9 cellular contexts compared by ENCODE assay signal in genomic region chr14:35335388-35336092, GRCh38. TPM values are rescaled to one million over a fixed set of nuclear protein-coding genes. Genes with fewer than 3 reads are reported as not detected.
A peak's percentile ranks its signal among the peaks of the same experiment; 100 is the strongest.
DNase-seq lines count a peak whose midpoint lies in the region; TF ChIP-seq lines count a peak whose summit lies in the region.
"Had no signal": no experiment of that assay in that cellular context is flagged by ENCODE, and none has a peak within 500 bp of the region (broad histone marks: within the 10 kb centered on the region; RNA-seq: fewer than 3 reads in every experiment).

No MANE protein-coding gene starts in this region.

- peak overlapping the region in 1 of 2 experiments; percentile 84 for H3K4ac ChIP-seq in mesenchymal stem cell (ENCODE audit: low read depth in 1 of 2, low read length in 2 of 2)

- no peaks in the 10 kb centered on the region for H3K79me1 ChIP-seq in mesenchymal stem cell (replicated peaks; ENCODE audit: low read length, poor library complexity, severe bottlenecking)

- peak overlapping the region; percentile 81 for H4K91ac ChIP-seq in mesenchymal stem cell (ENCODE audit: low read length)

- no peak overlapping the region for H2BK120ac ChIP-seq in mesenchymal stem cell (ENCODE audit: low read depth, low read length)

- peak overlapping the region; percentile 69 for H3K9ac ChIP-seq in mesenchymal stem cell (ENCODE audit: low read length)

- peaks cover 30% of the 10 kb centered on the region for H3K4me1 Mint-ChIP-seq in type B pancreatic cell (ENCODE audit: unreplicated experiment)

- no peaks in the 10 kb centered on the region for H3K9me3 Mint-ChIP-seq in type B pancreatic cell
- H3K9me3 Mint-ChIP-seq: activated B cell treated with CpG ODN at 0.5 μM for 24 hours had no signal

- no peak for TF ChIP-seq CTCF in coronary artery (IDR thresholded peaks at IDR 0.05)
- TF ChIP-seq CTCF in type B pancreatic cell (conservative IDR thresholded peaks at IDR 0.05), result no peak

- H3K4me1 ChIP-seq in mesenchymal stem cell (ENCODE audit: control insufficient read depth, insufficient read depth, low read depth, low read length), result peaks cover 42% of the 10 kb centered on the region

- H3K23ac ChIP-seq in mesenchymal stem cell (ENCODE audit: low read length in 2 of 2), result no peak overlapping the region

- WGBS in mesenchymal stem cell, result 94% methylated on average over 13 of the region's 13 CpGs

- peak overlapping the region; percentile 15 for H2BK15ac ChIP-seq in mesenchymal stem cell (ENCODE audit: low read depth, poor library complexity, severe bottlenecking)

- H4K8ac ChIP-seq in mesenchymal stem cell (ENCODE audit: low read length), result peak overlapping the region; percentile 58

- no peaks in the 10 kb centered on the region for H3K36me3 ChIP-seq in mesenchymal stem cell (ENCODE audit: control insufficient read depth in 1 of 2, insufficient read depth in 2 of 2, low read depth in 1 of 2, low read length in 2 of 2)

- peak overlapping the region; percentile 83 for H3K27ac Mint-ChIP-seq in type B pancreatic cell
- H3K27ac Mint-ChIP-seq: activated B cell treated with CpG ODN at 0.5 μM for 24 hours had no signal

- DNase-seq in activated T-cell treated with anti-CD3 and anti-CD28 coated beads, Interleukin-2, amount 50 U/mL, for 48 hours, result peak; percentile 11 to 15
- DNase-seq in activated T-cell treated with anti-CD3 and anti-CD28 coated beads for 4 hours (no peak), coronary artery (ENCODE audit: low spot score) (no peak), mesenchymal stem cell (peak; percentile 53), type B pancreatic cell (ENCODE audit: extremely low spot score, unreplicated experiment) (no peak), NOMO-1 treated with dmso at 0.1 percent for 144 hours (lab: John Stamatoyannopoulos, UW; ENCODE audit: unreplicated experiment) (no peak), occipital lobe (lab: John Stamatoyannopoulos, UW) (no peak), COLO668 (lab: John Stamatoyannopoulos, UW; ENCODE audit: unreplicated experiment) (no peak)
- DNase-seq: activated B cell treated with CpG ODN at 0.5 μM for 24 hours had no signal

- peak overlapping the region; percentile 74 for H2AK5ac ChIP-seq in mesenchymal stem cell (ENCODE audit: low read length, severe bottlenecking)

- H3K18ac ChIP-seq in mesenchymal stem cell (ENCODE audit: low read depth in 1 of 2, low read length in 2 of 2), result peak overlapping the region; percentile 19 to 71

- H3K4me3 ChIP-seq in coronary artery (peak overlapping the region; percentile 52), mesenchymal stem cell (ENCODE audit: insufficient read depth in 1 of 2, low read depth in 1 of 2, low read length in 2 of 2) (no peak overlapping the region)

- H3K9me3 ChIP-seq in mesenchymal stem cell (ENCODE audit: control insufficient read depth, low read length), result no peaks in the 10 kb centered on the region

- peak overlapping the region; percentile 72 to 85 for H2BK12ac ChIP-seq in mesenchymal stem cell (ENCODE audit: low read length in 2 of 2)

- H3K14ac ChIP-seq in mesenchymal stem cell (ENCODE audit: low read length in 2 of 2), result no peak overlapping the region

- no peak overlapping the region for H3K4me3 Mint-ChIP-seq in type B pancreatic cell
- H3K4me3 Mint-ChIP-seq: activated B cell treated with CpG ODN at 0.5 μM for 24 hours had no signal

- H3K27me3 Mint-ChIP-seq in type B pancreatic cell, result no peaks in the 10 kb centered on the region
- H3K27me3 Mint-ChIP-seq: activated B cell treated with CpG ODN at 0.5 μM for 24 hours had no signal

- H2BK5ac ChIP-seq in mesenchymal stem cell (ENCODE audit: low read depth, low read length, poor library complexity, severe bottlenecking), result no peak overlapping the region

- H3K27ac ChIP-seq in coronary artery, result peak overlapping the region; percentile 87 to 91
- H3K27ac ChIP-seq in mesenchymal stem cell (ENCODE audit: low read length, poor library complexity, severe bottlenecking), result no peak overlapping the region

- H2AFZ ChIP-seq in mesenchymal stem cell (ENCODE audit: low read depth, low read length), result no peak overlapping the region

- H3K4me2 ChIP-seq in mesenchymal stem cell (ENCODE audit: low read length, poor library complexity, severe bottlenecking), result no peak overlapping the region

- no peaks in the 10 kb centered on the region for H3K36me3 Mint-ChIP-seq in type B pancreatic cell

- no peaks in the 10 kb centered on the region for H3K27me3 ChIP-seq in mesenchymal stem cell (ENCODE audit: control insufficient read depth in 1 of 2, insufficient read depth in 1 of 2, low read length in 2 of 2)

RNA-seq across cellular contexts. Expression of gene PSMA6, which starts 43.4 kb away (rescaled TPM):
- 290 TPM for polyA plus RNA-seq in mesenchymal stem cell (2013, experiment 1 of 2)
- 302 TPM for polyA plus RNA-seq in mesenchymal stem cell (2013, experiment 2 of 2)
- total RNA-seq in type B pancreatic cell (ENCODE audit: low replicate concordance) (171 and 172 TPM in 2 replicates), occipital lobe (175 TPM)

Comparison
In these comparisons a context has a peak if more than half of its experiments do, and no peak if none do; other contexts are left out.
1. DNase-seq: peak in activated T-cell treated with anti-CD3 and anti-CD28 coated beads, Interleukin-2, amount 50 U/mL, for 48 hours (2 of 2) and mesenchymal stem cell (single experiment); none in activated T-cell treated with anti-CD3 and anti-CD28 coated beads for 4 hours (single experiment), coronary artery (single experiment), type B pancreatic cell (single experiment), NOMO-1 treated with dmso at 0.1 percent for 144 hours (single experiment), occipital lobe (single experiment) and COLO668 (single experiment).